In genomic region chr1:154272217-154272998, GRCh38 we compare ENCODE assay signal across 7 cellular contexts.
DNase-seq lines count a peak whose midpoint lies in the region; ATAC-seq and TF ChIP-seq lines count a peak whose summit lies in the region.

TSS of gene HAX1 (plus strand) at chr1:154272629. CDS start at chr1:154272724, 95 bp downstream.

- DNase-seq in NCI-H1930 (lab: John Stamatoyannopoulos, UW) (peak; percentile 83 to 88), T-helper 22 cell (ENCODE audit: low read depth) (peak; percentile 95), astrocyte of the cerebellum (ENCODE audit: low read depth) (peak; percentile 92), hippocampal formation (lab: John Stamatoyannopoulos, UW) (peak; percentile 76 to 93), retinal pigment epithelial cell (ENCODE audit: low read depth) (peak; percentile 78)

- in situ Hi-C loops in astrocyte of the cerebellum (cut with HindIII; ENCODE audit: low sequenced_read_pairs): no loop called here

- TF ChIP-seq CTCF in astrocyte of the cerebellum (IDR thresholded peaks at IDR 0.05; ENCODE audit: low read depth, low read length, missing control alignments) (peak; percentile 75), retinal pigment epithelial cell (conservative IDR thresholded peaks at IDR 0.05; ENCODE audit: low read depth, low read length) (peak; percentile 81)

- H3K4me3 ChIP-seq in astrocyte of the cerebellum (ENCODE audit: low read depth, low read length): peak within 1 kb of the TSS; percentile 99
- H3K4me3 ChIP-seq in retinal pigment epithelial cell (ENCODE audit: low read length): peak within 1 kb of the TSS; percentile 98

- ATAC-seq in GM18499 (IDR thresholded peaks at IDR 0.05; ENCODE audit: insufficient read depth, unreplicated experiment) (peak; percentile 74), HG02970 (IDR thresholded peaks at IDR 0.05; ENCODE audit: low FRiP score, unreplicated experiment) (peak; percentile 85)

Comparison
In these comparisons a context has a peak if more than half of its experiments do, and no peak if none do; other contexts are left out.
1. Peak in every context shown above with its lines: DNase-seq, ATAC-seq and H3K4me3 ChIP-seq.